ENCODE assay signal across 27 cellular contexts in genomic region chr2:232411901-232412629, GRCh38. TPM values are rescaled to one million over a fixed set of nuclear protein-coding genes. Genes with fewer than 3 reads are reported as not detected.
"Had no signal": no experiment of that assay in that cellular context is flagged by ENCODE, and none has a peak within 500 bp of the region (broad histone marks: within the 10 kb centered on the region; RNA-seq: fewer than 3 reads in every experiment).

No MANE protein-coding gene starts in this region.

- ATAC-seq: foreskin keratinocyte; natural killer cell; sciatic nerve; stimulated activated memory B cell treated with anti-CD40 and anti-IgM and Interleukin-4, amounts not matched to agents 10 μg/mL and 1 μg/mL and 100 μg/mL, for 72 hours; stimulated activated naive CD8-positive, alpha-beta T cell treated with anti-CD3 and anti-CD28 coated beads, Interleukin-15, amount 100 ng/mL, for 72 hours had no signal

- H3K27me3 ChIP-seq: testis had no signal

- H3K4me3 ChIP-seq: esophagus squamous epithelium, spleen, testis, transverse colon had no signal

- H3K27ac ChIP-seq: esophagus squamous epithelium, foreskin keratinocyte, spleen, testis, transverse colon had no signal

- H3K4me1 ChIP-seq: esophagus squamous epithelium, foreskin keratinocyte, spleen, testis had no signal

- DNase-seq: effector memory CD4-positive, alpha-beta T cell; esophagus squamous epithelium; foreskin keratinocyte; mammary epithelial cell; natural killer cell; posterior cingulate gyrus; spleen; stimulated activated CD4-positive, alpha-beta T cell treated with anti-CD3 and anti-CD28 coated beads, Interleukin-15, amount 100 ng/mL, for 24 hours; stimulated activated CD4-positive, alpha-beta T cell treated with anti-CD3 and anti-CD28 coated beads, Interleukin-1b, Interleukin-23, amount 100 ng/mL, for 48 hours; stimulated activated CD4-positive, alpha-beta T cell treated with anti-CD3 and anti-CD28 coated beads, Interleukin-4, amount 100 ng/mL, for 24 hours; stimulated activated naive CD8-positive, alpha-beta T cell treated with anti-CD3 and anti-CD28 coated beads, Interleukin-15, amount 100 ng/mL, for 72 hours; testis; transverse colon had no signal

- H3K36me3 ChIP-seq: esophagus squamous epithelium, spleen, transverse colon had no signal

- H3K9me3 ChIP-seq: esophagus squamous epithelium, spleen, testis, transverse colon had no signal

RNA-seq across cellular contexts. Expression of gene ALPG, which starts 5.4 kb away (rescaled TPM):
- total RNA-seq: epithelial cell of proximal tubule, esophagus squamous epithelium, foreskin keratinocyte, kidney epithelial cell, liver, mammary epithelial cell, mesothelial cell of epicardium, mucosa of gallbladder, myocyte, natural killer cell, neural crest cell, osteocyte, pulmonary artery endothelial cell, sciatic nerve, skeletal muscle tissue, spleen, subcutaneous adipose tissue, transverse colon, urinary bladder had no signal
- polyA plus RNA-seq: foreskin keratinocyte, liver, spleen, urinary bladder had no signal

RNA-seq across cellular contexts. Expression of gene ALPP, which starts 33.5 kb away (rescaled TPM):
- total RNA-seq: epithelial cell of proximal tubule, esophagus squamous epithelium, foreskin keratinocyte, kidney epithelial cell, liver, mammary epithelial cell, mesothelial cell of epicardium, mucosa of gallbladder, myocyte, neural crest cell, osteocyte, pulmonary artery endothelial cell, sciatic nerve, skeletal muscle tissue, spleen, subcutaneous adipose tissue, transverse colon, urinary bladder had no signal
- polyA plus RNA-seq: foreskin keratinocyte, liver, spleen, urinary bladder had no signal

RNA-seq across cellular contexts. Expression of gene ALPI, which starts 43.9 kb away (rescaled TPM):
- total RNA-seq: epithelial cell of proximal tubule, esophagus squamous epithelium, foreskin keratinocyte, kidney epithelial cell, liver, mammary epithelial cell, mesothelial cell of epicardium, myocyte, natural killer cell, neural crest cell, osteocyte, pulmonary artery endothelial cell, sciatic nerve, skeletal muscle tissue, spleen, subcutaneous adipose tissue, urinary bladder had no signal
- polyA plus RNA-seq: foreskin keratinocyte, mammary epithelial cell, spleen, urinary bladder had no signal
